ENCODE assay signal across 8 cellular contexts in genomic region chr11:67071420-67072284, GRCh38. TPM values are rescaled to one million over a fixed set of nuclear protein-coding genes. Genes with fewer than 3 reads are reported as not detected.
DNase-seq lines count a peak whose midpoint lies in the region; ATAC-seq, FAIRE-seq and TF ChIP-seq lines count a peak whose summit lies in the region.
"Had no signal": no experiment of that assay in that cellular context is flagged by ENCODE, and none has a peak within 500 bp of the region (broad histone marks: within the 10 kb centered on the region; RNA-seq: fewer than 3 reads in every experiment).

No MANE protein-coding gene starts in this region.

- peak; percentile 60 for FAIRE-seq in GM18507 (lab: Jason Lieb, UNC)
- FAIRE-seq: islet of Langerhans had no signal

- H3K27ac Mint-ChIP-seq in naive thymus-derived CD8-positive, alpha-beta T cell: no peak overlapping the region

- H3K36me3 Mint-ChIP-seq in naive thymus-derived CD8-positive, alpha-beta T cell: no peaks in the 10 kb centered on the region

- H3K4me1 Mint-ChIP-seq in naive thymus-derived CD8-positive, alpha-beta T cell: peaks cover 2 to 6% (median 6%) of the 10 kb centered on the region in 4 donors

- H3K27me3 Mint-ChIP-seq in naive thymus-derived CD8-positive, alpha-beta T cell: peaks cover 0 to 4% (median 3%) of the 10 kb centered on the region in 5 donors

- H3K4me3 Mint-ChIP-seq in naive thymus-derived CD8-positive, alpha-beta T cell: peak overlapping the region; percentile 28 to 74 (median 60)

- POLR2A ChIA-PET in naive thymus-derived CD8-positive, alpha-beta T cell (lab: Charles Lee): no interaction called here

- H3K9me3 Mint-ChIP-seq in naive thymus-derived CD8-positive, alpha-beta T cell: no peaks in the 10 kb centered on the region

- no peak for TF ChIP-seq POLR2A in erythroblast (IDR thresholded peaks at IDR 0.05; ENCODE audit: low read length)

- ATAC-seq in naive thymus-derived CD8-positive, alpha-beta T cell: peak; percentile 85 to 98
- no peak for ATAC-seq in HG03039 (IDR thresholded peaks at IDR 0.05; ENCODE audit: unreplicated experiment)

- peak; percentile 77 for DNase-seq in GM18507 (ENCODE audit: extremely low spot score, insufficient read length, low read depth)
- DNase-seq in NOMO-1 treated with DMSO at 0.1 percent for 48 hours (lab: John Stamatoyannopoulos, UW; ENCODE audit: unreplicated experiment): peak; percentile 50
- DNase-seq in activated T-cell treated with anti-CD3 and anti-CD28 coated beads for 24 hours (ENCODE audit: low read depth): peak; percentile 57
- DNase-seq in erythroblast (lab: John Stamatoyannopoulos, UW): peak; percentile 74 to 86
- DNase-seq in naive thymus-derived CD8-positive, alpha-beta T cell: peak; percentile 35 to 81 (median 64)
- peak; percentile 45 to 60 for DNase-seq in stimulated activated CD8-positive, alpha-beta memory T cell treated with anti-CD3 and anti-CD28 coated beads, Interleukin-7, amount 100 ng/mL, for 48 hours (ENCODE audit: extremely low read depth in 1 of 2, low read depth in 1 of 2)

RNA-seq across cellular contexts. Expression of gene RHOD, which starts 15.0 kb away (rescaled TPM):
- total RNA-seq in naive thymus-derived CD8-positive, alpha-beta T cell: under 1 TPM in 1 of 2 experiments, not detected in 1; 0.99 TPM
- under 1 TPM in 2 of 3 donors, not detected in 1; 0.17 to 0.48 TPM for polyA plus RNA-seq in naive thymus-derived CD8-positive, alpha-beta T cell

RNA-seq across cellular contexts. Expression of gene KDM2A, which starts 47.4 kb away (rescaled TPM):
- 100 to 1,000 TPM; 280 TPM for total RNA-seq in naive thymus-derived CD8-positive, alpha-beta T cell
- 10 to 100 TPM in 1 of 3 donors, 1 to 10 TPM in 2; 8.0 to 12.9 (median 9.9) TPM for polyA plus RNA-seq in naive thymus-derived CD8-positive, alpha-beta T cell

RNA-seq across cellular contexts. Expression of gene SYT12, which starts 48.7 kb away (rescaled TPM):
- not detected for total RNA-seq in naive thymus-derived CD8-positive, alpha-beta T cell
- not detected for polyA plus RNA-seq in naive thymus-derived CD8-positive, alpha-beta T cell
